8 cellular contexts compared by ENCODE assay signal in genomic region chr5:138241688-138242547, GRCh38. TPM values are rescaled to one million over a fixed set of nuclear protein-coding genes. Genes with fewer than 3 reads are reported as not detected.
DNase-seq lines count a peak whose midpoint lies in the region; ATAC-seq, FAIRE-seq and TF ChIP-seq lines count a peak whose summit lies in the region.

No MANE protein-coding gene starts in this region.

- CTCF ChIA-PET in GM12878 (lab: Yijun Ruan, JAX): interaction anchor here (0.6 to 2.5 kb wide), 3 partner anchors 32 to 211 kb away, joined by 3 to 8 read pairs (median 4); partner anchors contain the start of gene KDM3B

- no peak for FAIRE-seq in GM12878 (lab: Jason Lieb, UNC)

- H3K27ac ChIP-seq in HUES64 (ENCODE audit: low read depth, low read length) (no peak overlapping the region), GM12878 (ENCODE audit: control insufficient read depth, insufficient read depth) (no peak overlapping the region)

- intact Hi-C loops in GM12878 (cut with micrococcal nuclease; ENCODE audit: unreplicated experiment): no loop called here

- no peak for TF ChIP-seq CTCF in BE2C (IDR thresholded peaks at IDR 0.05; ENCODE audit: low read depth, low read length)
- no peak for TF ChIP-seq CTCF in GM12878 (IDR thresholded peaks at IDR 0.05 in 2 of 3, conservative IDR thresholded peaks at IDR 0.05 in 1 of 3; ENCODE audit: control insufficient read depth in 2 of 3, extremely low read depth in 1 of 3, insufficient read depth in 1 of 3, low read depth in 3 of 3, low read length in 3 of 3)

- WGBS in HUES64: 7% methylated on average over 63 of the region's 67 CpGs
- WGBS in GM12878 (ENCODE audit: insufficient coverage, insufficient replicate concordance, low lambda C conversion rate, missing lambda C conversion rate): 21% methylated on average over 63 of the region's 67 CpGs

- no peak overlapping the region; the same call in 1 of the 2 replicates for H2AFZ ChIP-seq in GM12878 (ENCODE audit: control insufficient read depth, low read depth, low read length)

- peaks cover 67% of the 10 kb centered on the region for H3K27me3 ChIP-seq in BE2C
- peaks cover 48% of the 10 kb centered on the region for H3K27me3 ChIP-seq in HUES64 (ENCODE audit: insufficient read depth, low read length)
- peaks cover 6 to 15% of the 10 kb centered on the region in 2 experiments for H3K27me3 ChIP-seq in GM12878 (replicated peaks in 1 of 2; ENCODE audit: control insufficient read depth in 2 of 2, insufficient read depth in 2 of 2, low read length in 1 of 2)
- peaks cover 47% of the 10 kb centered on the region for H3K27me3 ChIP-seq in skeletal muscle satellite cell (ENCODE audit: control insufficient read depth, insufficient read depth, low read length)

- TF ChIP-seq RAD21 in GM12878 (IDR thresholded peaks at IDR 0.05; ENCODE audit: insufficient read depth, low read depth, low read length): no peak

- DNase-seq in BE2C: peak; percentile 21
- no peak for DNase-seq in GM12878 (ENCODE audit: low read depth, low spot score)
- peak; percentile 79 for DNase-seq in iPS-NIHi11 (ENCODE audit: low spot score)
- no peak for DNase-seq in T1000 (lab: John Stamatoyannopoulos, UW)
- no peak for DNase-seq in stimulated activated CD4-positive, alpha-beta T cell treated with anti-CD3 and anti-CD28 coated beads, Interleukin-4, amount 100 ng/mL, for 1 hour

- H3K36me3 ChIP-seq in BE2C: no peaks in the 10 kb centered on the region
- no peaks in the 10 kb centered on the region for H3K36me3 ChIP-seq in HUES64 (ENCODE audit: insufficient read depth, low read length)
- no peaks in the 10 kb centered on the region for H3K36me3 ChIP-seq in GM12878 (ENCODE audit: control insufficient read depth in 2 of 2, insufficient read depth in 2 of 2, low read length in 1 of 2)
- no peaks in the 10 kb centered on the region for H3K36me3 ChIP-seq in skeletal muscle satellite cell (ENCODE audit: insufficient read depth, low read length)

- SMC1A ChIA-PET in GM12878 (lab: Charles Lee; ENCODE audit: uncharacterized antibody, unreplicated experiment): interaction anchor here (0.7 kb wide), 1 partner anchor 15 kb away, joined by 4 read pairs; no protein-coding TSS in a partner anchor

- H3K79me2 ChIP-seq in GM12878 (ENCODE audit: control insufficient read depth, insufficient read depth, low read length): no peaks in the 10 kb centered on the region

- H3K9ac ChIP-seq in HUES64 (ENCODE audit: low read depth, low read length) (peak overlapping the region; percentile 60), GM12878 (ENCODE audit: control insufficient read depth, insufficient read depth, low read length) (no peak overlapping the region; the same call in 1 of the 2 replicates), skeletal muscle satellite cell (ENCODE audit: low read depth, low read length) (peak overlapping the region; percentile 50)

- POLR2A ChIA-PET in GM12878 (lab: Charles Lee): no interaction called here

- ATAC-seq in GM12878 (peak; percentile 60), HG02973 (IDR thresholded peaks at IDR 0.05; ENCODE audit: unreplicated experiment) (no peak)

- no peak for TF ChIP-seq EP300 in GM12878 (IDR thresholded peaks at IDR 0.05; ENCODE audit: borderline replicate concordance in 1 of 2, control insufficient read depth in 1 of 2, low read depth in 2 of 2, low read length in 2 of 2)

- RAD21 ChIA-PET in GM12878 (lab: Charles Lee; ENCODE audit: unreplicated experiment): no interaction called here

- peak overlapping the region; percentile 45 for H3K4me3 ChIP-seq in BE2C (ENCODE audit: low read depth, low read length)
- H3K4me3 ChIP-seq in HUES64 (ENCODE audit: low read length): peak overlapping the region; percentile 61
- peak overlapping the region; percentile 13; the same call in 1 of the 2 replicates for H3K4me3 ChIP-seq in GM12878
- peak overlapping the region; percentile 63 for H3K4me3 ChIP-seq in skeletal muscle satellite cell (ENCODE audit: low read length)

- TF ChIP-seq POLR2A in GM12878 (IDR thresholded peaks at IDR 0.05; ENCODE audit: low read depth, low read length): no peak

- H4K20me1 ChIP-seq in GM12878 (ENCODE audit: control insufficient read depth, insufficient read depth): no peaks in the 10 kb centered on the region

- in situ Hi-C loops in GM12878 (cut with MboI): no loop called here

- H3K4me1 ChIP-seq in BE2C (no peaks in the 10 kb centered on the region), HUES64 (ENCODE audit: insufficient read depth, low read length) (peaks cover 13% of the 10 kb centered on the region), GM12878 (ENCODE audit: control insufficient read depth, insufficient read depth, low read length) (peaks cover 13% of the 10 kb centered on the region), skeletal muscle satellite cell (ENCODE audit: control insufficient read depth, insufficient read depth, low read length) (peaks cover 11% of the 10 kb centered on the region)

- BruUV-seq in GM12878 (replicated peaks; lab: Mats Ljungman, UMichigan): no TSS peak

- H3K4me2 ChIP-seq in GM12878 (ENCODE audit: control insufficient read depth, insufficient read depth) (peak overlapping the region; percentile 59), skeletal muscle satellite cell (ENCODE audit: low read length) (peak overlapping the region; percentile 82)

- H3K9me3 ChIP-seq in BE2C (no peaks in the 10 kb centered on the region), HUES64 (ENCODE audit: insufficient read depth, low read depth, low read length) (no peaks in the 10 kb centered on the region), GM12878 (replicated peaks; ENCODE audit: control insufficient read depth, insufficient read depth, low read length) (no peaks in the 10 kb centered on the region; the same call in 2 of the 3 replicates), skeletal muscle satellite cell (replicated peaks; ENCODE audit: low read length) (no peaks in the 10 kb centered on the region)

TF ChIP-seq in GM12878, 131 proteins besides CTCF, POLR2A, EP300 and RAD21 (continues in another document):
- peak; percentile 83 for TF ChIP-seq SUZ12 (IDR thresholded peaks at IDR 0.05; ENCODE audit: unreplicated experiment)
- peak in 1 of 2 experiments; percentile 46; a peak in 1 of 3 replicates for TF ChIP-seq EGR1 (IDR thresholded peaks at IDR 0.05; ENCODE audit: borderline replicate concordance in 1 of 2, low read depth in 2 of 2, low read length in 2 of 2)

RNA-seq across cellular contexts. Expression of gene CDC23, which starts 28.8 kb away (rescaled TPM):
- polyA plus RNA-seq in BE2C (2012; ENCODE audit: insufficient read depth, insufficient read length, low read depth): 34.8 TPM
- polyA plus RNA-seq in HUES64 (2013, experiment 1 of 2): 28.6 TPM
- polyA plus RNA-seq in HUES64 (2013, experiment 2 of 2): 32.5 TPM
- 59.0 and 71.9 TPM in 2 replicates for total RNA-seq in GM12878 (2013; cell fraction: nucleolus; rRNA removed)
- total RNA-seq in GM12878 (2014; rRNA removed) (39.4 and 48.2 TPM in 2 replicates), GM12878 (2014; rRNA removed; fragmentation: Illumina TruSeq; extraction: Trizol) (42.9 and 43.3 TPM in 2 replicates), GM12878 (2021) (40.5 and 42.2 TPM in 2 replicates)
- 19.2 TPM for polyA plus RNA-seq in GM12878 (2011; ENCODE audit: low read depth)
- polyA plus RNA-seq in GM12878 (2011; rRNA removed) (66.1 and 84.4 TPM in 2 replicates), GM12878 (2014; fragmentation: Illumina TruSeq; extraction: Trizol) (51.4 and 76.6 TPM in 2 replicates), GM12878 (2014; fragmentation: Nextera tagmentation; extraction: Ambion mirVana) (10 to 100 TPM; 45.7 to 61.7 TPM), GM12878 (2014; rRNA removed) (32.2 and 37.1 TPM in 2 replicates), GM12878 (2016; fragmentation: Nextera tagmentation; extraction: Ambion mirVana) (10 to 100 TPM; 59.2 to 59.3 TPM)
- polyA plus RNA-seq in GM12878 (2011; cell fraction: cytosol; rRNA removed): 33.6 and 37.5 TPM in 2 replicates
- 55.5 and 56.9 TPM in 2 replicates for polyA plus RNA-seq in GM12878 (2011; cell fraction: nucleus; rRNA removed)
- polyA plus RNA-seq in GM12878 (2012): 22.8 and 26.9 TPM in 2 replicates
- polyA minus RNA-seq in GM12878 (2011; rRNA and poly(A)+ RNA removed): 33.6 and 39.6 TPM in 2 replicates
- 10.6 and 14.1 TPM in 2 replicates for polyA minus RNA-seq in GM12878 (2011; cell fraction: cytosol; rRNA and poly(A)+ RNA removed)
- 34.3 and 49.7 TPM in 2 replicates for polyA minus RNA-seq in GM12878 (2011; cell fraction: nucleus; rRNA and poly(A)+ RNA removed)
- total RNA-seq in skeletal muscle satellite cell (2012; rRNA removed): 19.5 and 23.2 TPM in 2 replicates

RNA-seq across cellular contexts. Expression of gene GFRA3, which starts 32.5 kb away (rescaled TPM):
- polyA plus RNA-seq in BE2C (2012; ENCODE audit: insufficient read depth, insufficient read length, low read depth): 25.6 TPM
- polyA plus RNA-seq in HUES64 (2013, experiment 1 of 2): 0.80 TPM
- 0.70 TPM for polyA plus RNA-seq in HUES64 (2013, experiment 2 of 2)
- 0.32 TPM in 1 of 2 replicates, not detected in the other for total RNA-seq in GM12878 (2013; cell fraction: nucleolus; rRNA removed)
- not detected in 2 replicates for total RNA-seq in GM12878 (2014; rRNA removed)
- not detected in 2 replicates for total RNA-seq in GM12878 (2014; rRNA removed; fragmentation: Illumina TruSeq; extraction: Trizol)
- 0.10 TPM in 1 of 2 replicates, not detected in the other for total RNA-seq in GM12878 (2021)
- polyA plus RNA-seq in GM12878 (2011; ENCODE audit: low read depth): not detected
- polyA plus RNA-seq in GM12878 (2011; rRNA removed): not detected in 2 replicates
- 0.04 and 0.07 TPM in 2 replicates for polyA plus RNA-seq in GM12878 (2011; cell fraction: cytosol; rRNA removed)
- polyA plus RNA-seq in GM12878 (2011; cell fraction: nucleus; rRNA removed): 0.15 TPM in 1 of 2 replicates, not detected in the other
- 0.11 TPM in 1 of 2 replicates, not detected in the other for polyA plus RNA-seq in GM12878 (2012)
- 0.06 TPM in 1 of 2 replicates, not detected in the other for polyA plus RNA-seq in GM12878 (2014; fragmentation: Illumina TruSeq; extraction: Trizol)
- not detected for polyA plus RNA-seq in GM12878 (2014; fragmentation: Nextera tagmentation; extraction: Ambion mirVana)
- 0.24 TPM in 1 of 2 replicates, not detected in the other for polyA plus RNA-seq in GM12878 (2014; rRNA removed)
- under 1 TPM in 1 of 2 experiments, not detected in 1; 0.08 TPM for polyA plus RNA-seq in GM12878 (2016; fragmentation: Nextera tagmentation; extraction: Ambion mirVana)
- polyA minus RNA-seq in GM12878 (2011; rRNA and poly(A)+ RNA removed): not detected in 2 replicates
- polyA minus RNA-seq in GM12878 (2011; cell fraction: cytosol; rRNA and poly(A)+ RNA removed): not detected in 2 replicates
- not detected in 2 replicates for polyA minus RNA-seq in GM12878 (2011; cell fraction: nucleus; rRNA and poly(A)+ RNA removed)
- not detected in 2 replicates for total RNA-seq in skeletal muscle satellite cell (2012; rRNA removed)

Comparison
In these comparisons a context has a peak if more than half of its experiments do, and no peak if none do; other contexts are left out.
1. DNase-seq: peak in BE2C (single experiment) and iPS-NIHi11 (single experiment); none in GM12878 (single experiment), T1000 (single experiment) and stimulated activated CD4-positive, alpha-beta T cell treated with anti-CD3 and anti-CD28 coated beads, Interleukin-4, amount 100 ng/mL, for 1 hour (single experiment).
2. H3K4me3 ChIP-seq: peak in every context shown above with its lines; median percentile 63 in skeletal muscle satellite cell; 61 in HUES64; 45 in BE2C; 13 in GM12878.